ENCODE assay signal across 17 cellular contexts in the genomic region with DNA sequence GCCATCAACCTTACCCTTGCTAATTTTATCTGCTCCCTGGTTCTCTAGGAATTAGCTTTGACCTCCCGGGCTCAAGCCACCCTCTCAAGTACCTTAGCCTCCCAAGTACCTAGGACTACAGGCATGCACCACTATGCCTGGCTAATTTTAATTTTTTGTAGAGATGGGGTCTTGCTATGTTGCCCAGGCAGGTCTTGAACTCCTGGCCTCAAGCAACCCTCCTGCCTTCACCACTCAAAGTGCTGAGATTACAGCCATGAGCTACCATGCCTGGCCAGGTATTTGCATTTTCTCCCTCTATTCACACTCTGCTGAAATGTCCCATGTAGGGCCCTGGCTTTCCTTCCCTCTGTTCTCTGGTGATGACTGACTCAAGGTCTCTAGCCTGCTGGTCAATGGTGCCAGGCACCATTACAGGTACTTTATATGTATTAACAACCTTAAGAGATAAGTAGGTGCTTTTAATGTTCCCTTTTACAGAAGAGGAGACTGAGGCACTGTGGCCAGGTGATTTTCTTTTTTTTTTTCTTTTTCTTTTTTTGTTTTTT. TPM values are rescaled to one million over a fixed set of nuclear protein-coding genes. Genes with fewer than 3 reads are reported as not detected.
DNase-seq lines count a peak whose midpoint lies in the region; ATAC-seq and TF ChIP-seq lines count a peak whose summit lies in the region.
"Had no signal": no experiment of that assay in that cellular context is flagged by ENCODE, and none has a peak within 500 bp of the region (broad histone marks: within the 10 kb centered on the region; RNA-seq: fewer than 3 reads in every experiment).

No MANE protein-coding gene starts in this region.

- peaks cover 20% of the 10 kb centered on the region for H3K4me1 Mint-ChIP-seq in activated T-cell treated with anti-CD3 and anti-CD28 coated beads, Interleukin-2, amount 50 U/mL, for 24 hours (ENCODE audit: low read depth)
- H3K4me1 Mint-ChIP-seq in activated naive CD8-positive, alpha-beta T cell treated with anti-CD3 and anti-CD28 coated beads, Interleukin-2, amount 50 U/mL, for 24 hours, result peaks cover 21% of the 10 kb centered on the region
- H3K4me1 Mint-ChIP-seq in progenitor cell of endocrine pancreas (ENCODE audit: low read depth), result peaks cover 10% of the 10 kb centered on the region

- H3K36me3 Mint-ChIP-seq in activated T-cell treated with anti-CD3 and anti-CD28 coated beads, Interleukin-2, amount 50 U/mL, for 24 hours (ENCODE audit: low read depth), result peaks cover 21% of the 10 kb centered on the region
- H3K36me3 Mint-ChIP-seq in activated naive CD8-positive, alpha-beta T cell treated with anti-CD3 and anti-CD28 coated beads, Interleukin-2, amount 50 U/mL, for 24 hours (ENCODE audit: low read depth), result peaks cover 16% of the 10 kb centered on the region
- peaks cover 9% of the 10 kb centered on the region for H3K36me3 Mint-ChIP-seq in progenitor cell of endocrine pancreas (ENCODE audit: insufficient read depth)

- no peak overlapping the region for H3K4me3 ChIP-seq in mucosa of descending colon
- H3K4me3 ChIP-seq: GM12878, GM23338 had no signal

- no peak overlapping the region for H3K4me3 Mint-ChIP-seq in activated T-cell treated with anti-CD3 and anti-CD28 coated beads, Interleukin-2, amount 50 U/mL, for 24 hours
- H3K4me3 Mint-ChIP-seq in activated naive CD8-positive, alpha-beta T cell treated with anti-CD3 and anti-CD28 coated beads, Interleukin-2, amount 50 U/mL, for 24 hours, result peak overlapping the region; percentile 36
- no peak overlapping the region for H3K4me3 Mint-ChIP-seq in progenitor cell of endocrine pancreas (ENCODE audit: low read depth)
- H3K4me3 Mint-ChIP-seq: GM23338 had no signal

- intact Hi-C loops in mucosa of descending colon (cut with DNase I, micrococcal nuclease), result no loop called here

- H3K9me3 Mint-ChIP-seq in activated T-cell treated with anti-CD3 and anti-CD28 coated beads, Interleukin-2, amount 50 U/mL, for 24 hours, result no peaks in the 10 kb centered on the region
- H3K9me3 Mint-ChIP-seq in activated naive CD8-positive, alpha-beta T cell treated with anti-CD3 and anti-CD28 coated beads, Interleukin-2, amount 50 U/mL, for 24 hours, result no peaks in the 10 kb centered on the region
- H3K9me3 Mint-ChIP-seq in progenitor cell of endocrine pancreas (ENCODE audit: low read depth), result peaks cover 3% of the 10 kb centered on the region

- peak overlapping the region; percentile 33 for H3K27ac Mint-ChIP-seq in activated T-cell treated with anti-CD3 and anti-CD28 coated beads, Interleukin-2, amount 50 U/mL, for 24 hours
- H3K27ac Mint-ChIP-seq in activated naive CD8-positive, alpha-beta T cell treated with anti-CD3 and anti-CD28 coated beads, Interleukin-2, amount 50 U/mL, for 24 hours, result no peak overlapping the region
- peak overlapping the region; percentile 15 for H3K27ac Mint-ChIP-seq in progenitor cell of endocrine pancreas
- H3K27ac Mint-ChIP-seq: GM23338 had no signal

- no peak for DNase-seq in activated T-cell treated with anti-CD3 and anti-CD28 coated beads, Interleukin-2, amount 50 U/mL, for 24 hours
- no peak for DNase-seq in activated T-cell treated with anti-CD3 and anti-CD28 coated beads, Interleukin-2, amount 50 U/mL, for 48 hours
- DNase-seq in ELF-1 (ENCODE audit: low read depth, low spot score) (peak; percentile 31), progenitor cell of endocrine pancreas (ENCODE audit: low spot score, unreplicated experiment) (no peak), SHP77 treated with DMSO at 0.1 percent for 48 hours (lab: John Stamatoyannopoulos, UW) (no peak), mucosa of descending colon (no peak)
- DNase-seq in activated naive CD8-positive, alpha-beta T cell treated with anti-CD3 and anti-CD28 coated beads, Interleukin-2, amount 50 U/mL, for 24 hours, result no peak
- DNase-seq in stimulated activated CD4-positive, alpha-beta T cell treated with anti-CD3 and anti-CD28 coated beads, Interleukin-1b, Interleukin-23, amount 100 ng/mL, for 48 hours, result no peak
- DNase-seq: 8988T, Calu3, NCI-H1694 treated with DMSO at 0.1 percent for 48 hours, NCI-H510A, NCI-H748 treated with DMSO at 0.1 percent for 48 hours, PC-3 had no signal

- H3K36me3 ChIP-seq in mucosa of descending colon (ENCODE audit: low read depth), result peaks cover 5% of the 10 kb centered on the region

- no peaks in the 10 kb centered on the region for H3K4me1 ChIP-seq in mucosa of descending colon (ENCODE audit: low read depth)

- H3K9me3 ChIP-seq in mucosa of descending colon, result no peaks in the 10 kb centered on the region

- no peaks in the 10 kb centered on the region for H3K27me3 Mint-ChIP-seq in activated T-cell treated with anti-CD3 and anti-CD28 coated beads, Interleukin-2, amount 50 U/mL, for 24 hours
- H3K27me3 Mint-ChIP-seq in activated naive CD8-positive, alpha-beta T cell treated with anti-CD3 and anti-CD28 coated beads, Interleukin-2, amount 50 U/mL, for 24 hours, result no peaks in the 10 kb centered on the region
- no peaks in the 10 kb centered on the region for H3K27me3 Mint-ChIP-seq in progenitor cell of endocrine pancreas

- no peak for ATAC-seq in activated naive CD8-positive, alpha-beta T cell treated with anti-CD3 and anti-CD28 coated beads, Interleukin-2, amount 50 U/mL, for 24 hours
- no peak for ATAC-seq in mucosa of descending colon
- ATAC-seq: GM12878, GM23338, HCT116, PC-3 had no signal

- TF ChIP-seq CTCF in progenitor cell of endocrine pancreas (IDR thresholded peaks at IDR 0.05; ENCODE audit: unreplicated experiment), result no peak
- TF ChIP-seq CTCF in mucosa of descending colon (IDR thresholded peaks at IDR 0.05), result no peak

RNA-seq across cellular contexts. Expression of a gene that starts 8.5 kb away (rescaled TPM):
- total RNA-seq in progenitor cell of endocrine pancreas, result 55.8 and 60.3 TPM in 2 replicates
- 10 to 100 TPM; 35.0 to 42.4 (median 38.8) TPM for total RNA-seq in mucosa of descending colon

RNA-seq across cellular contexts. Expression of a gene that starts 15.2 kb away (rescaled TPM):
- total RNA-seq in progenitor cell of endocrine pancreas (not detected in 2 replicates), mucosa of descending colon (not detected)
- total RNA-seq: Calu3, GM23338, PC-3 had no signal

RNA-seq across cellular contexts. Expression of a gene that starts 16.0 kb away (rescaled TPM):
- total RNA-seq in progenitor cell of endocrine pancreas (39.3 and 45.3 TPM in 2 replicates), mucosa of descending colon (10 to 100 TPM; 38.7 to 44.3 (median 41.7) TPM)

RNA-seq across cellular contexts. Expression of a gene that starts 32.9 kb away (rescaled TPM):
- total RNA-seq in progenitor cell of endocrine pancreas (140 and 180 TPM in 2 replicates), mucosa of descending colon (100 to 1,000 TPM; 116 to 127 (median 124) TPM)

RNA-seq across cellular contexts. Expression of a gene that starts 42.6 kb away (rescaled TPM):
- 120 and 130 TPM in 2 replicates for total RNA-seq in progenitor cell of endocrine pancreas
- 100 to 1,000 TPM in 1 of 3 donors, 10 to 100 TPM in 2; 46.7 to 103 (median 55.0) TPM for total RNA-seq in mucosa of descending colon
